In the genomic region with DNA sequence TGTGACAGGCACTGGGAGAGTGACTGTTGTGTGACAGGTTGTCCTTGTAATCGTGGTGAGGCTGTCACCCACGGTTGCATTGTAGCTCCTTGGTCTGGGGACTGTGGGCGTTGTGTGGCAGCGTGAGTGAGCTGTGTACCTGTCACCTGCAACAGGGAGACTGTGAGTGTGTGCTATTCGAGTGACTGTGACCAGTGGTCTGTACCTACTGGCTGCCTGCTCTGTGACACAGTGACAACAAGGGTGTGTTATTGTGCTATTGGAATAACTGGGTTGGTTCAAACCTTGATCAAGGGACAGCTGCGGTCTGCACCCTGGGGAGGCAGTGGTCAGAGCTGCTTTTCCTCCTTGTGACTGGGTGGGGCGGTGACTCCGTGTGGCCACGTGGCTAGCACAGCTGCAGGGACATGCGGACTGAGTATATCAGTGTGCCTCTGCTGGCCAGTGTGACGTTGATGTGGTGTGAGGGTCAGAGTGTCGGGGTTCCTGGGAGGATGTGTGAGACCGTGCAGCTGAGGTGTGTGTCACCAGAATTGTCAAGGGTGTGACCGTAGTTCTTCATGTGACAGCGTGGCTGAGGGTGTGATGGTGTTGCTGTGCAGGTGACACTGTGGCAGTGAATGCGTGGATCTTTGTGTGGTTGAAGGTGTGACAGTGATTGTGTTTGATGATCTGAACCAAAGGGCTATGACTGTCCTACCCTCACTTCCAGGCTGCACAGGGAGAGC, we compare ENCODE assay signal across 7 cellular contexts. TPM values are rescaled to one million over a fixed set of nuclear protein-coding genes. Genes with fewer than 3 reads are reported as not detected.
DNase-seq lines count a peak whose midpoint lies in the region; ATAC-seq and TF ChIP-seq lines count a peak whose summit lies in the region.

No MANE protein-coding gene starts in this region.

- ATAC-seq in HCT116 (peak; percentile 78), T-cell (replicated peaks in 1 of 4) (peak in 1 of 4 experiments; percentile 28), GM18909 (IDR thresholded peaks at IDR 0.05; ENCODE audit: poor library complexity, unreplicated experiment) (no peak), GM21390 (IDR thresholded peaks at IDR 0.05; ENCODE audit: unreplicated experiment) (no peak)
- ATAC-seq in stimulated activated naive CD8-positive, alpha-beta T cell treated with anti-CD3 and anti-CD28 coated beads, Interleukin-15, Interleukin-2, amounts not matched to agents 100 U/mL and 50 U/mL, for 24 hours = peak; percentile 28

- H3K4me3 Mint-ChIP-seq in T-cell = no peak overlapping the region

- H2AFZ ChIP-seq in HCT116 (ENCODE audit: low read depth, low read length, poor library complexity, severe bottlenecking) = no peak overlapping the region

- H3K36me3 Mint-ChIP-seq in T-cell = no peaks in the 10 kb centered on the region

- peaks cover 5 to 9% of the 10 kb centered on the region in 2 donors for H3K27me3 Mint-ChIP-seq in T-cell

- no peaks in the 10 kb centered on the region for H3K27me3 ChIP-seq in HCT116 (ENCODE audit: insufficient read depth, low read length)

- H3K9me2 ChIP-seq in HCT116 (ENCODE audit: insufficient read depth) = no peaks in the 10 kb centered on the region

- peak overlapping the region in 1 of 2 experiments; percentile 4; a peak in 1 of 4 replicates for H3K4me3 ChIP-seq in HCT116 (replicated peaks in 1 of 2; ENCODE audit: low read depth in 1 of 2, low read length in 2 of 2)

- peaks cover 0 to 8% (median 4%) of the 10 kb centered on the region in 3 donors for H3K4me1 Mint-ChIP-seq in T-cell

- H3K4me2 ChIP-seq in HCT116 (ENCODE audit: low read length) = peak overlapping the region; percentile 64

- peaks cover 21 to 28% of the 10 kb centered on the region in 2 experiments; a peak in 3 of 4 replicates for H3K4me1 ChIP-seq in HCT116 (ENCODE audit: control insufficient read depth in 1 of 2, insufficient read depth in 2 of 2, low read length in 2 of 2)

- RAD21 ChIA-PET in HCT116 (lab: Charles Lee; ENCODE audit: low non-redundant PET in 1 of 2, low total read pairs in 2 of 2, uncharacterized antibody in 2 of 2, unreplicated experiment in 2 of 2) = interaction anchor here (0.8 to 1.3 kb wide), 7 partner anchors 20 to 108 kb away, joined by 3 to 10 read pairs (median 4); no protein-coding TSS in a partner anchor

- peak; percentile 70 for DNase-seq in HCT116 (ENCODE audit: low read depth, low spot score)
- DNase-seq in T-cell = peak in 20 of 34 experiments; percentile 7 to 59 (median 28)
- peak; percentile 14 for DNase-seq in iPS-NIHi11 (ENCODE audit: low spot score)
- no peak for DNase-seq in stimulated activated naive CD8-positive, alpha-beta T cell treated with anti-CD3 and anti-CD28 coated beads, Interleukin-15, Interleukin-2, amounts not matched to agents 100 U/mL and 50 U/mL, for 24 hours
- DNase-seq in activated CD4-positive, CD25-positive, alpha-beta regulatory T cell (lab: John Stamatoyannopoulos, UW) = no peak

- TF ChIP-seq POLR2A in HCT116 (IDR thresholded peaks at IDR 0.05; ENCODE audit: borderline replicate concordance, extremely low read depth, insufficient read depth, insufficient read length) = no peak

- H3K79me2 ChIP-seq in HCT116 (ENCODE audit: insufficient read depth, low read length) = no peaks in the 10 kb centered on the region

- H3K9me3 ChIP-seq in HCT116 (ENCODE audit: control insufficient read depth in 1 of 2, insufficient read depth in 1 of 2, low read depth in 1 of 2, low read length in 2 of 2) = no peaks in the 10 kb centered on the region

- no peak for TF ChIP-seq CTCF in HCT116 (IDR thresholded peaks at IDR 0.05 in 2 of 3, conservative IDR thresholded peaks at IDR 0.05 in 1 of 3; ENCODE audit: borderline replicate concordance in 1 of 3, insufficient read depth in 1 of 3, low read depth in 2 of 3, low read length in 2 of 3)

- BruUV-seq in HCT116 (replicated peaks; lab: Mats Ljungman, UMichigan) = no TSS peak

- H3K27ac ChIP-seq in HCT116 (ENCODE audit: low read depth, low read length) = no peak overlapping the region

- H4K20me1 ChIP-seq in HCT116 (ENCODE audit: insufficient read depth) = no peaks in the 10 kb centered on the region

- CTCF ChIA-PET in HCT116 (lab: Charles Lee) = interaction anchor here (0.6 to 2.3 kb wide), 7 partner anchors 44 to 160 kb away, joined by 3 to 23 read pairs (median 5); no protein-coding TSS in a partner anchor
- CTCF ChIA-PET in T-cell (lab: Charles Lee) = interaction anchor here (0.8 to 1.9 kb wide), 4 partner anchors 20 to 76 kb away, joined by 3 to 8 read pairs (median 4); no protein-coding TSS in a partner anchor

- H3K9me3 Mint-ChIP-seq in T-cell = no peaks in the 10 kb centered on the region

- peak overlapping the region; percentile 26; the same call in 1 of the 2 replicates for H3K9ac ChIP-seq in HCT116 (ENCODE audit: low read length)

- intact Hi-C loops in HCT116 (cut with micrococcal nuclease) = no loop called here

- no peak overlapping the region for H3K27ac Mint-ChIP-seq in T-cell

- TF ChIP-seq RAD21 in HCT116 (IDR thresholded peaks at IDR 0.05; ENCODE audit: low read depth) = no peak

- no peaks in the 10 kb centered on the region for H3K36me3 ChIP-seq in HCT116 (ENCODE audit: control insufficient read depth in 1 of 2, insufficient read depth in 2 of 2, low read length in 2 of 2)

- POLR2A ChIA-PET in HCT116 (lab: Charles Lee) = interaction anchor here (0.6 to 1.4 kb wide), 5 partner anchors 20 to 887 kb away, joined by 3 to 6 read pairs (median 3); no protein-coding TSS in a partner anchor
- POLR2A ChIA-PET in T-cell (lab: Charles Lee) = interaction anchor here in 1 of 2 donors (0.5 kb wide), 1 partner anchor 381 kb away, joined by 4 read pairs; no protein-coding TSS in a partner anchor

TF ChIP-seq in HCT116, 20 proteins besides CTCF, POLR2A, EP300 and RAD21:
- peak; percentile 43 for TF ChIP-seq POLR2AphosphoS5 (IDR thresholded peaks at IDR 0.05; ENCODE audit: low read depth, low read length)
- TF ChIP-seq, protein P1, sequence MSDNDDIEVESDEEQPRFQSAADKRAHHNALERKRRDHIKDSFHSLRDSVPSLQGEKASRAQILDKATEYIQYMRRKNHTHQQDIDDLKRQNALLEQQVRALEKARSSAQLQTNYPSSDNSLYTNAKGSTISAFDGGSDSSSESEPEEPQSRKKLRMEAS (IDR thresholded peaks at IDR 0.05) = peak; percentile 99
- no peak for TF ChIP-seq ZNF274 (IDR thresholded peaks at IDR 0.05; ENCODE audit: low read depth, low read length)
- TF ChIP-seq EGR1 (IDR thresholded peaks at IDR 0.05; ENCODE audit: low read depth) = no peak

RNA-seq across cellular contexts. Expression of gene NFIX, which starts 10.1 kb away (rescaled TPM):
- 34.8 TPM for total RNA-seq in HCT116 (2021; ENCODE audit: unreplicated experiment)
- 19.4 and 25.2 TPM in 2 replicates for polyA plus RNA-seq in HCT116 (2012)
- 1 to 10 TPM; 3.9 to 6.6 (median 6.3) TPM for total RNA-seq in T-cell

RNA-seq across cellular contexts. Expression of gene DAND5, which starts 15.8 kb away (rescaled TPM):
- 0.25 TPM for total RNA-seq in HCT116 (2021; ENCODE audit: unreplicated experiment)
- polyA plus RNA-seq in HCT116 (2012) = 0.07 TPM in 2 replicates
- total RNA-seq in T-cell = not detected

RNA-seq across cellular contexts. Expression of gene GADD45GIP1, which starts 28.2 kb away (rescaled TPM):
- 35.9 TPM for total RNA-seq in HCT116 (2021; ENCODE audit: unreplicated experiment)
- 44.5 and 55.5 TPM in 2 replicates for polyA plus RNA-seq in HCT116 (2012)
- total RNA-seq in T-cell = 10 to 100 TPM in 3 of 5 donors, 1 to 10 TPM in 2; 6.2 to 22.6 (median 20.1) TPM

RNA-seq across cellular contexts. Expression of gene RAD23A, which starts 39.6 kb away (rescaled TPM):
- total RNA-seq in HCT116 (2021; ENCODE audit: unreplicated experiment) = 163 TPM
- polyA plus RNA-seq in HCT116 (2012) = 245 and 256 TPM in 2 replicates
- total RNA-seq in T-cell = 100 to 1,000 TPM in 3 of 5 donors, 10 to 100 TPM in 2; 82.0 to 116 (median 104) TPM

RNA-seq across cellular contexts. Expression of gene CALR, which starts 46.8 kb away (rescaled TPM):
- total RNA-seq in HCT116 (2021; ENCODE audit: unreplicated experiment) (739 TPM), T-cell (100 to 1,000 TPM; 429 to 530 (median 501) TPM)
- polyA plus RNA-seq in HCT116 (2012) = 660 and 681 TPM in 2 replicates

Comparison
In these comparisons a context has a peak if more than half of its experiments do, and no peak if none do; other contexts are left out.
1. ATAC-seq: peak in HCT116 (single experiment) and stimulated activated naive CD8-positive, alpha-beta T cell treated with anti-CD3 and anti-CD28 coated beads, Interleukin-15, Interleukin-2, amounts not matched to agents 100 U/mL and 50 U/mL, for 24 hours (single experiment); none in GM18909 (single experiment) and GM21390 (single experiment).
2. DNase-seq: peak in HCT116 (single experiment), T-cell (20 of 34) and iPS-NIHi11 (single experiment); none in stimulated activated naive CD8-positive, alpha-beta T cell treated with anti-CD3 and anti-CD28 coated beads, Interleukin-15, Interleukin-2, amounts not matched to agents 100 U/mL and 50 U/mL, for 24 hours (single experiment) and activated CD4-positive, CD25-positive, alpha-beta regulatory T cell (0 of 4).